Comparison of ENCODE assay signal across 21 cellular contexts in the genomic region with DNA sequence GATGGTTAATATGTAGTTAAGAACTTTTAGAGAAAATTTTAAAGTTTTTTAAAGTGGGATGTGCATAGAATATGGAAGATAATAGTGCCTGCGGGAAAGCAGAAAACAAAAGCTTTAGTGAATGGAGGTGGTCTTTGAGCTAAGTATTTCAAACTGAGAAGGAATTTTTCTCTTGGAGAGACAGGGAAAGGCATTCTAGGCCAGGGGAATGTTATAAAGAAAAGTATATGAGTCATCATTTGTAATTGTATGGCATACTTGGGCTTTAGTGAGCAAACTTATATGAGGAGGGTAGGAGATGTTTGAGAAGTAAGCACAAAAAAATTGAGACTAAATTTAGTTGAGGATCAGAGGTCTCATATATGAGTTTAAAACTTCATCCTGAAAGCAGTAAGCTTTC.
"Had no signal": no experiment of that assay in that cellular context is flagged by ENCODE, and none has a peak within 500 bp of the region (broad histone marks: within the 10 kb centered on the region; RNA-seq: fewer than 3 reads in every experiment).

No MANE protein-coding gene starts in this region.

- H3K4me3 Mint-ChIP-seq: activated B cell treated with CpG ODN at 0.5 μM for 24 hours; activated CD8-positive, alpha-beta T cell treated with anti-CD3 and anti-CD28 coated beads for 36 hours; activated T-helper 17 cell treated with anti-CD3 and anti-CD28 coated beads, Interleukin-2, amount 50 U/mL, for 72 hours; dendritic cell treated with granulocyte-macrophage colony-stimulating factor and Interleukin-4, amounts not matched to agents 40 ng/mL and 50 ng/mL, for 4 days; immature natural killer cell; naive thymus-derived CD8-positive, alpha-beta T cell; stimulated activated memory B cell treated with anti-CD40 and anti-IgM and Interleukin-4, amounts not matched to agents 10 μg/mL and 1 μg/mL and 100 μg/mL, for 72 hours had no signal

- H3K4me1 ChIP-seq: breast epithelium, spleen, thyroid gland had no signal

- ATAC-seq: activated CD8-positive, alpha-beta T cell treated with anti-CD3 and anti-CD28 coated beads for 36 hours; activated T-helper 17 cell treated with anti-CD3 and anti-CD28 coated beads, Interleukin-2, amount 50 U/mL, for 72 hours; naive thymus-derived CD8-positive, alpha-beta T cell; stimulated activated memory B cell treated with anti-CD40 and anti-IgM and Interleukin-4, amounts not matched to agents 10 μg/mL and 1 μg/mL and 100 μg/mL, for 72 hours had no signal

- H3K4me3 ChIP-seq: breast epithelium, hepatocyte, SK-N-MC, spleen, thyroid gland had no signal

- H3K79me2 ChIP-seq: hepatocyte had no signal

- H3K36me3 ChIP-seq: breast epithelium, neutrophil, spleen, thyroid gland had no signal

- H3K4me2 ChIP-seq: hepatocyte had no signal

- DNase-seq: activated B cell treated with CpG ODN at 0.5 μM for 24 hours; activated CD4-positive, alpha-beta T cell treated with anti-CD3 and anti-CD28 coated beads for 48 hours; activated CD8-positive, alpha-beta T cell treated with anti-CD3 and anti-CD28 coated beads for 36 hours; activated naive CD4-positive, alpha-beta T cell treated with Interleukin-2 at 50 U/mL for 16 hours; activated T-cell treated with anti-CD3 and anti-CD28 coated beads, Interleukin-2, amount 50 U/mL, for 1 hour; anterior cingulate cortex; cerebellar nuclear complex; effector memory CD4-positive, alpha-beta T cell; immature natural killer cell; mesenchymal stem cell; naive thymus-derived CD8-positive, alpha-beta T cell; spleen; stimulated activated CD4-positive, alpha-beta T cell treated with anti-CD3 and anti-CD28 coated beads, Interleukin-4, amount 100 ng/mL, for 4 hours; thyroid gland had no signal

- H3K4me1 Mint-ChIP-seq: activated B cell treated with CpG ODN at 0.5 μM for 24 hours; activated T-helper 17 cell treated with anti-CD3 and anti-CD28 coated beads, Interleukin-2, amount 50 U/mL, for 72 hours; immature natural killer cell; naive thymus-derived CD8-positive, alpha-beta T cell; stimulated activated memory B cell treated with anti-CD40 and anti-IgM and Interleukin-4, amounts not matched to agents 10 μg/mL and 1 μg/mL and 100 μg/mL, for 72 hours had no signal

- H3K27ac Mint-ChIP-seq: activated B cell treated with CpG ODN at 0.5 μM for 24 hours; activated CD8-positive, alpha-beta T cell treated with anti-CD3 and anti-CD28 coated beads for 36 hours; activated T-helper 17 cell treated with anti-CD3 and anti-CD28 coated beads, Interleukin-2, amount 50 U/mL, for 72 hours; dendritic cell treated with granulocyte-macrophage colony-stimulating factor and Interleukin-4, amounts not matched to agents 40 ng/mL and 50 ng/mL, for 4 days; immature natural killer cell; naive thymus-derived CD8-positive, alpha-beta T cell; stimulated activated memory B cell treated with anti-CD40 and anti-IgM and Interleukin-4, amounts not matched to agents 10 μg/mL and 1 μg/mL and 100 μg/mL, for 72 hours had no signal

- H3K27ac ChIP-seq: breast epithelium, hepatocyte, neutrophil, SK-N-MC, spleen, thyroid gland had no signal

- H3K9me3 ChIP-seq: breast epithelium, neutrophil, thyroid gland had no signal

- H3K27me3 Mint-ChIP-seq: activated B cell treated with CpG ODN at 0.5 μM for 24 hours; activated CD8-positive, alpha-beta T cell treated with anti-CD3 and anti-CD28 coated beads for 36 hours; activated T-helper 17 cell treated with anti-CD3 and anti-CD28 coated beads, Interleukin-2, amount 50 U/mL, for 72 hours; dendritic cell treated with granulocyte-macrophage colony-stimulating factor and Interleukin-4, amounts not matched to agents 40 ng/mL and 50 ng/mL, for 4 days; stimulated activated memory B cell treated with anti-CD40 and anti-IgM and Interleukin-4, amounts not matched to agents 10 μg/mL and 1 μg/mL and 100 μg/mL, for 72 hours had no signal

- H3K27me3 ChIP-seq: breast epithelium, hepatocyte, neutrophil, spleen, thyroid gland had no signal

- H3K36me3 Mint-ChIP-seq: naive thymus-derived CD8-positive, alpha-beta T cell; stimulated activated memory B cell treated with anti-CD40 and anti-IgM and Interleukin-4, amounts not matched to agents 10 μg/mL and 1 μg/mL and 100 μg/mL, for 72 hours had no signal
